26 cellular contexts compared by ENCODE assay signal in genomic region chr12:59911516-59911915, GRCh38.
DNase-seq lines count a peak whose midpoint lies in the region; ATAC-seq, FAIRE-seq and TF ChIP-seq lines count a peak whose summit lies in the region.
"Had no signal": no experiment of that assay in that cellular context is flagged by ENCODE, and none has a peak within 500 bp of the region (broad histone marks: within the 10 kb centered on the region; RNA-seq: fewer than 3 reads in every experiment).

No MANE protein-coding gene starts in this region.

- no peak overlapping the region for H3K27ac ChIP-seq in body of pancreas
- H3K27ac ChIP-seq: A549, KMS-11, Peyer's patch had no signal

- 65 to 80% methylated on average over 3 of the region's 3 CpGs for WGBS in body of pancreas, 2 donors

- intact Hi-C loops in body of pancreas (cut with DNase I): no loop called here

- no peak overlapping the region for H3K4me3 Mint-ChIP-seq in progenitor cell of endocrine pancreas (ENCODE audit: low read depth)
- H3K4me3 Mint-ChIP-seq: CD4-positive, alpha-beta memory T cell; T-helper 1 cell treated with Interleukin-12 subunit alpha and Interleukin-12 subunit beta and Interleukin-4 antibody, amounts not matched to agents 30 μg/mL and 1 μg/mL, for 36 hours had no signal

- H3K27ac Mint-ChIP-seq in progenitor cell of endocrine pancreas: peak overlapping the region; percentile 18
- H3K27ac Mint-ChIP-seq: CD4-positive, alpha-beta memory T cell; T-helper 1 cell treated with Interleukin-12 subunit alpha and Interleukin-12 subunit beta and Interleukin-4 antibody, amounts not matched to agents 30 μg/mL and 1 μg/mL, for 36 hours had no signal

- no peak for TF ChIP-seq CTCF in body of pancreas (IDR thresholded peaks at IDR 0.05)
- no peak for TF ChIP-seq CTCF in progenitor cell of endocrine pancreas (IDR thresholded peaks at IDR 0.05; ENCODE audit: unreplicated experiment)

- H3K4me1 Mint-ChIP-seq in progenitor cell of endocrine pancreas (ENCODE audit: low read depth): no peaks in the 10 kb centered on the region
- H3K4me1 Mint-ChIP-seq: CD4-positive, alpha-beta memory T cell had no signal

- ATAC-seq in body of pancreas: peak; percentile 35
- ATAC-seq in GM18867 (IDR thresholded peaks at IDR 0.05; ENCODE audit: unreplicated experiment): no peak
- ATAC-seq in GM21390 (IDR thresholded peaks at IDR 0.05; ENCODE audit: unreplicated experiment): no peak
- ATAC-seq: A549, GM12878 had no signal

- DNase-seq in HCEC 1CT (peak; percentile 39), HTR-8/SVneo (ENCODE audit: insufficient read length, low spot score) (no peak), body of pancreas (peak in 1 of 4 donors; percentile 9), progenitor cell of endocrine pancreas (ENCODE audit: low spot score, unreplicated experiment) (no peak), NCI-H1436 (lab: John Stamatoyannopoulos, UW) (no peak), NCI-H1105 treated with DMSO at 0.1 percent for 48 hours (lab: John Stamatoyannopoulos, UW) (no peak)
- DNase-seq: C1 segment of cervical spinal cord; CD4-positive, alpha-beta memory T cell; COR-L47; NCI-H1092; NCI-H1436 treated with DMSO at 0.1 percent for 48 hours; NCI-H187 treated with DMSO at 0.1 percent for 48 hours; NCI-H446; NCI-H524 treated with DMSO at 0.1 percent for 48 hours; NCI-H82; Peyer's patch; SHP77 treated with DMSO at 0.1 percent for 48 hours; SW 1271 had no signal

- no peaks in the 10 kb centered on the region for H3K4me1 ChIP-seq in body of pancreas
- H3K4me1 ChIP-seq: A549, Peyer's patch had no signal

- no peak for TF ChIP-seq POLR2A in body of pancreas (IDR thresholded peaks at IDR 0.05)

- no peaks in the 10 kb centered on the region for H3K27me3 ChIP-seq in body of pancreas
- H3K27me3 ChIP-seq: Peyer's patch had no signal

- H3K9me3 ChIP-seq in body of pancreas: no peaks in the 10 kb centered on the region
- H3K9me3 ChIP-seq: A549, Peyer's patch had no signal

- peaks cover 4% of the 10 kb centered on the region for H3K9me3 Mint-ChIP-seq in progenitor cell of endocrine pancreas (ENCODE audit: low read depth)
- H3K9me3 Mint-ChIP-seq: T-helper 1 cell treated with Interleukin-12 subunit alpha and Interleukin-12 subunit beta and Interleukin-4 antibody, amounts not matched to agents 30 μg/mL and 1 μg/mL, for 36 hours had no signal

- no peaks in the 10 kb centered on the region for H3K36me3 Mint-ChIP-seq in progenitor cell of endocrine pancreas (ENCODE audit: insufficient read depth)
- H3K36me3 Mint-ChIP-seq: CD4-positive, alpha-beta memory T cell had no signal

- H3K36me3 ChIP-seq in body of pancreas (replicated peaks in 1 of 2; ENCODE audit: insufficient read depth in 1 of 2, low read depth in 2 of 2): no peaks in the 10 kb centered on the region
- H3K36me3 ChIP-seq: Peyer's patch had no signal

- H3K4me3 ChIP-seq in body of pancreas: no peak overlapping the region
- H3K4me3 ChIP-seq: A549, GM12878, Peyer's patch had no signal

- FAIRE-seq in HTR-8/SVneo (lab: Jason Lieb, UNC): peak; percentile 28
- FAIRE-seq: A549, G401.6, GM12878, H1 had no signal

- H3K27me3 Mint-ChIP-seq in progenitor cell of endocrine pancreas: no peaks in the 10 kb centered on the region
- H3K27me3 Mint-ChIP-seq: CD4-positive, alpha-beta memory T cell had no signal
